Comparison of ENCODE assay signal across 29 cellular contexts in genomic region chr18:26504831-26505230, GRCh38. TPM values are rescaled to one million over a fixed set of nuclear protein-coding genes. Genes with fewer than 3 reads are reported as not detected.
DNase-seq lines count a peak whose midpoint lies in the region; ATAC-seq, FAIRE-seq and TF ChIP-seq lines count a peak whose summit lies in the region.
"Had no signal": no experiment of that assay in that cellular context is flagged by ENCODE, and none has a peak within 500 bp of the region (broad histone marks: within the 10 kb centered on the region; RNA-seq: fewer than 3 reads in every experiment).

No MANE protein-coding gene starts in this region.

- no peak overlapping the region for H3K4me2 ChIP-seq in neural progenitor cell

- peak; percentile 47 for FAIRE-seq in bronchial epithelial cell (lab: Jason Lieb, UNC)
- FAIRE-seq: HepG2 had no signal

- H3K27me3 Mint-ChIP-seq in Calu3 (ENCODE audit: unreplicated experiment) (no peaks in the 10 kb centered on the region), neural progenitor cell (ENCODE audit: insufficient read depth, low read depth) (peaks cover 2% of the 10 kb centered on the region)
- H3K27me3 Mint-ChIP-seq in stimulated activated memory B cell treated with anti-CD40 and anti-IgM and Interleukin-4, amounts not matched to agents 10 μg/mL and 1 μg/mL and 100 μg/mL, for 72 hours = no peaks in the 10 kb centered on the region
- H3K27me3 Mint-ChIP-seq: activated CD4-positive, alpha-beta T cell treated with anti-CD3 and anti-CD28 coated beads, Interleukin-2, amount 10 ng/mL, durations not matched to agents 24 days and 14 days; activated naive CD4-positive, alpha-beta T cell treated with anti-CD3 and anti-CD28 coated beads, Interleukin-2, amount 50 U/mL, for 24 hours; B cell; stimulated activated naive B cell treated with anti-CD40 and anti-IgM and Interleukin-4, amounts not matched to agents 10 μg/mL and 1 μg/mL and 100 μg/mL, for 72 hours; T-cell had no signal

- intact Hi-C loops in Calu3 (cut with micrococcal nuclease; ENCODE audit: unreplicated experiment) = no loop called here

- H3K4me3 Mint-ChIP-seq in Calu3 (ENCODE audit: low read depth, unreplicated experiment) (no peak overlapping the region), neural progenitor cell (no peak overlapping the region)
- H3K4me3 Mint-ChIP-seq in stimulated activated memory B cell treated with anti-CD40 and anti-IgM and Interleukin-4, amounts not matched to agents 10 μg/mL and 1 μg/mL and 100 μg/mL, for 72 hours = no peak overlapping the region
- H3K4me3 Mint-ChIP-seq: activated CD4-positive, alpha-beta T cell treated with anti-CD3 and anti-CD28 coated beads, Interleukin-2, amount 10 ng/mL, durations not matched to agents 24 days and 14 days; activated naive CD4-positive, alpha-beta T cell treated with anti-CD3 and anti-CD28 coated beads, Interleukin-2, amount 50 U/mL, for 24 hours; B cell; CD8-positive, alpha-beta T cell; natural killer cell; stimulated activated naive B cell treated with anti-CD40 and anti-IgM and Interleukin-4, amounts not matched to agents 10 μg/mL and 1 μg/mL and 100 μg/mL, for 72 hours; T-cell; WTC11 had no signal

- peaks cover 8% of the 10 kb centered on the region for H3K4me1 ChIP-seq in neural progenitor cell

- CTCF ChIA-PET in Calu3 (lab: Charles Lee) = interaction anchor here (0.7 to 1.6 kb wide), 2 partner anchors 15 to 17 kb away, joined by 3 read pairs; no protein-coding TSS in a partner anchor

- no peaks in the 10 kb centered on the region for H3K9me3 Mint-ChIP-seq in Calu3 (ENCODE audit: low read depth, unreplicated experiment)
- H3K9me3 Mint-ChIP-seq in neural progenitor cell = no peaks in the 10 kb centered on the region
- no peaks in the 10 kb centered on the region for H3K9me3 Mint-ChIP-seq in stimulated activated memory B cell treated with anti-CD40 and anti-IgM and Interleukin-4, amounts not matched to agents 10 μg/mL and 1 μg/mL and 100 μg/mL, for 72 hours
- H3K9me3 Mint-ChIP-seq: activated CD4-positive, alpha-beta T cell treated with anti-CD3 and anti-CD28 coated beads, Interleukin-2, amount 10 ng/mL, durations not matched to agents 24 days and 14 days; activated naive CD4-positive, alpha-beta T cell treated with anti-CD3 and anti-CD28 coated beads, Interleukin-2, amount 50 U/mL, for 24 hours; CD8-positive, alpha-beta T cell; natural killer cell; stimulated activated naive B cell treated with anti-CD40 and anti-IgM and Interleukin-4, amounts not matched to agents 10 μg/mL and 1 μg/mL and 100 μg/mL, for 72 hours; T-cell had no signal

- peaks cover 6% of the 10 kb centered on the region for H3K36me3 ChIP-seq in bronchial epithelial cell (ENCODE audit: control insufficient read depth, insufficient read depth, low read length)
- H3K36me3 ChIP-seq in neural progenitor cell = no peaks in the 10 kb centered on the region

- H4K20me1 ChIP-seq in neural progenitor cell (ENCODE audit: low read depth) = no peaks in the 10 kb centered on the region

- H3K27ac ChIP-seq in neural progenitor cell = no peak overlapping the region

- no peak overlapping the region for H2AFZ ChIP-seq in neural progenitor cell (replicated peaks)

- no peaks in the 10 kb centered on the region for H3K9me3 ChIP-seq in neural progenitor cell (ENCODE audit: low read depth)
- H3K9me3 ChIP-seq: mucosa of descending colon had no signal

- peaks cover 11% of the 10 kb centered on the region for H3K36me3 Mint-ChIP-seq in Calu3 (ENCODE audit: insufficient read depth, unreplicated experiment)
- peaks cover 14% of the 10 kb centered on the region for H3K36me3 Mint-ChIP-seq in neural progenitor cell
- peaks cover 2% of the 10 kb centered on the region for H3K36me3 Mint-ChIP-seq in stimulated activated memory B cell treated with anti-CD40 and anti-IgM and Interleukin-4, amounts not matched to agents 10 μg/mL and 1 μg/mL and 100 μg/mL, for 72 hours
- H3K36me3 Mint-ChIP-seq: natural killer cell, WTC11 had no signal

- H3K4me3 ChIP-seq in bronchial epithelial cell (ENCODE audit: low read depth, low read length) = no peak overlapping the region
- no peak overlapping the region for H3K4me3 ChIP-seq in neural progenitor cell
- H3K4me3 ChIP-seq: lung, mucosa of descending colon had no signal

- no peaks in the 10 kb centered on the region for H3F3A ChIP-seq in neural progenitor cell (ENCODE audit: low read depth)

- H3K79me2 ChIP-seq in neural progenitor cell (ENCODE audit: low read depth) = no peaks in the 10 kb centered on the region

- H3K27me3 ChIP-seq in bronchial epithelial cell (ENCODE audit: control insufficient read depth, insufficient read depth, low read length) = no peaks in the 10 kb centered on the region
- H3K27me3 ChIP-seq in neural progenitor cell = no peaks in the 10 kb centered on the region

- no peak for ATAC-seq in stimulated activated memory B cell treated with anti-CD40 and anti-IgM and Interleukin-4, amounts not matched to agents 10 μg/mL and 1 μg/mL and 100 μg/mL, for 72 hours
- ATAC-seq: CD8-positive, alpha-beta T cell; HepG2; mucosa of descending colon; natural killer cell; stimulated activated naive B cell treated with anti-CD40 and anti-IgM and Interleukin-4, amounts not matched to agents 10 μg/mL and 1 μg/mL and 100 μg/mL, for 72 hours; T-cell; WTC11 had no signal

- peak; percentile 73 for DNase-seq in DMS153 treated with DMSO at 0.1 percent for 48 hours (lab: John Stamatoyannopoulos, UW; ENCODE audit: unreplicated experiment)
- DNase-seq in NCI-H1092 treated with DMSO at 0.1 percent for 48 hours (lab: John Stamatoyannopoulos, UW) = peak; percentile 57
- DNase-seq in NCI-H345 treated with DMSO at 0.1 percent for 48 hours (lab: John Stamatoyannopoulos, UW; ENCODE audit: unreplicated experiment) = peak; percentile 57
- DNase-seq in bronchial epithelial cell (ENCODE audit: low read depth) = no peak
- DNase-seq in NK-92 treated with Interleukin-12 subunit alpha and Interleukin-12 subunit beta, amount 100 ng/mL, for 24 hours (lab: John Stamatoyannopoulos, UW) = no peak
- no peak for DNase-seq in Calu3
- no peak for DNase-seq in neural progenitor cell (ENCODE audit: low spot score)
- DNase-seq: ACHN; activated CD4-positive, alpha-beta T cell treated with anti-CD3 and anti-CD28 coated beads, Interleukin-2, amount 10 ng/mL, durations not matched to agents 24 days and 14 days; activated CD8-positive, alpha-beta memory T cell treated with anti-CD3 and anti-CD28 coated beads for 24 hours; activated T-cell treated with anti-CD3 and anti-CD28 coated beads for 4 hours; amygdala; CD8-positive, alpha-beta T cell; hippocampal formation; Karpas-422; left cardiac atrium; mucosa of descending colon; natural killer cell; NCI-H2107; NCI-H524 treated with DMSO at 0.1 percent for 48 hours; stimulated activated naive B cell treated with anti-CD40 and anti-IgM and Interleukin-4, amounts not matched to agents 10 μg/mL and 1 μg/mL and 100 μg/mL, for 72 hours; T-cell; trophoblast cell had no signal

- no TSS peak for BruUV-seq in Calu3 (replicated peaks; lab: Mats Ljungman, UMichigan)

- no peak overlapping the region for H3K9ac ChIP-seq in neural progenitor cell

- TF ChIP-seq CTCF in bronchial epithelial cell (IDR thresholded peaks at IDR 0.05; ENCODE audit: insufficient read depth, low read length, severe bottlenecking) (no peak), Calu3 (IDR thresholded peaks at IDR 0.05; ENCODE audit: unreplicated experiment) (no peak), neural progenitor cell (IDR thresholded peaks at IDR 0.05) (no peak)

- H3K27ac Mint-ChIP-seq in Calu3 (ENCODE audit: unreplicated experiment) (no peak overlapping the region), neural progenitor cell (no peak overlapping the region)
- H3K27ac Mint-ChIP-seq in stimulated activated memory B cell treated with anti-CD40 and anti-IgM and Interleukin-4, amounts not matched to agents 10 μg/mL and 1 μg/mL and 100 μg/mL, for 72 hours = no peak overlapping the region
- H3K27ac Mint-ChIP-seq: activated CD4-positive, alpha-beta T cell treated with anti-CD3 and anti-CD28 coated beads, Interleukin-2, amount 10 ng/mL, durations not matched to agents 24 days and 14 days; activated naive CD4-positive, alpha-beta T cell treated with anti-CD3 and anti-CD28 coated beads, Interleukin-2, amount 50 U/mL, for 24 hours; B cell; CD8-positive, alpha-beta T cell; natural killer cell; stimulated activated naive B cell treated with anti-CD40 and anti-IgM and Interleukin-4, amounts not matched to agents 10 μg/mL and 1 μg/mL and 100 μg/mL, for 72 hours; T-cell; WTC11 had no signal

- H3K4me1 Mint-ChIP-seq in Calu3 (ENCODE audit: low read depth, unreplicated experiment) (peaks cover 41% of the 10 kb centered on the region), neural progenitor cell (peaks cover 20% of the 10 kb centered on the region)
- H3K4me1 Mint-ChIP-seq in stimulated activated memory B cell treated with anti-CD40 and anti-IgM and Interleukin-4, amounts not matched to agents 10 μg/mL and 1 μg/mL and 100 μg/mL, for 72 hours = no peaks in the 10 kb centered on the region
- H3K4me1 Mint-ChIP-seq: activated CD4-positive, alpha-beta T cell treated with anti-CD3 and anti-CD28 coated beads, Interleukin-2, amount 10 ng/mL, durations not matched to agents 24 days and 14 days; activated naive CD4-positive, alpha-beta T cell treated with anti-CD3 and anti-CD28 coated beads, Interleukin-2, amount 50 U/mL, for 24 hours; B cell; natural killer cell; stimulated activated naive B cell treated with anti-CD40 and anti-IgM and Interleukin-4, amounts not matched to agents 10 μg/mL and 1 μg/mL and 100 μg/mL, for 72 hours had no signal

RNA-seq across cellular contexts. Expression of gene KCTD1, which starts 43.5 kb away (rescaled TPM):
- total RNA-seq in bronchial epithelial cell = 16.6 and 21.1 TPM in 2 replicates
- total RNA-seq in Calu3 (2022) = 54.1 and 63.2 TPM in 2 replicates
- 14.7 and 17.1 TPM in 2 replicates for total RNA-seq in neural progenitor cell (ENCODE audit: low replicate concordance)

Comparison
In these comparisons a context has a peak if more than half of its experiments do, and no peak if none do; other contexts are left out.
1. DNase-seq: peak in DMS153 treated with DMSO at 0.1 percent for 48 hours (single experiment), NCI-H1092 treated with DMSO at 0.1 percent for 48 hours (single experiment) and NCI-H345 treated with DMSO at 0.1 percent for 48 hours (single experiment); none in bronchial epithelial cell (single experiment), NK-92 treated with Interleukin-12 subunit alpha and Interleukin-12 subunit beta, amount 100 ng/mL, for 24 hours (single experiment), Calu3 (single experiment) and neural progenitor cell (single experiment).